9 cellular contexts compared by ENCODE assay signal in genomic region chr13:87671824-87672603, GRCh38. TPM values are rescaled to one million over a fixed set of nuclear protein-coding genes. Genes with fewer than 3 reads are reported as not detected.
DNase-seq lines count a peak whose midpoint lies in the region; ATAC-seq, FAIRE-seq and TF ChIP-seq lines count a peak whose summit lies in the region.
"Had no signal": no experiment of that assay in that cellular context is flagged by ENCODE, and none has a peak within 500 bp of the region (broad histone marks: within the 10 kb centered on the region; RNA-seq: fewer than 3 reads in every experiment).

No MANE protein-coding gene starts in this region.

- no peaks in the 10 kb centered on the region for H3K27me3 ChIP-seq in BLaER1 treated with 17β-estradiol and CSF1 and Interleukin-3, amounts not matched to agents 10 nM and 100 nM
- peaks cover 22% of the 10 kb centered on the region for H3K27me3 ChIP-seq in bronchial epithelial cell (ENCODE audit: control insufficient read depth, insufficient read depth, low read length)
- H3K27me3 ChIP-seq in thyroid gland: no peaks in the 10 kb centered on the region

- H3K4me2 ChIP-seq in BLaER1 treated with 17β-estradiol and CSF1 and Interleukin-3, amounts not matched to agents 10 nM and 100 nM: peak overlapping the region; percentile 17 to 68 (median 57); a peak in 20 of 22 replicates

- no peak for FAIRE-seq in bronchial epithelial cell (lab: Jason Lieb, UNC)
- FAIRE-seq in D721Med (lab: Jason Lieb, UNC): no peak
- FAIRE-seq: colon had no signal

- intact Hi-C loops in lower leg skin (cut with DNase I; ENCODE audit: low total_unique reads) (no loop called here), thyroid gland (cut with DNase I) (no loop called here)

- WGBS in lower leg skin, 2 donors: 0% methylated on average over 43 to 55 of the region's 81 CpGs
- WGBS in thyroid gland, 2 donors: 1 to 4% methylated on average over 10 to 53 of the region's 81 CpGs

- TF ChIP-seq POLR2A in lower leg skin (IDR thresholded peaks at IDR 0.05) (no peak), thyroid gland (IDR thresholded peaks at IDR 0.05) (no peak)

- H3K36me3 ChIP-seq in BLaER1 treated with 17β-estradiol and CSF1 and Interleukin-3, amounts not matched to agents 10 nM and 100 nM: no peaks in the 10 kb centered on the region
- H3K36me3 ChIP-seq in bronchial epithelial cell (ENCODE audit: control insufficient read depth, insufficient read depth, low read length): no peaks in the 10 kb centered on the region
- H3K36me3 ChIP-seq in thyroid gland: no peaks in the 10 kb centered on the region

- H3K9ac ChIP-seq in BLaER1 treated with 17β-estradiol and CSF1 and Interleukin-3, amounts not matched to agents 10 nM and 100 nM: no peak overlapping the region; a peak in 1 of 22 replicates

- peak overlapping the region; percentile 43 to 68 (median 54); a peak in 18 of 20 replicates for H3K4me3 ChIP-seq in BLaER1 treated with 17β-estradiol and CSF1 and Interleukin-3, amounts not matched to agents 10 nM and 100 nM
- H3K4me3 ChIP-seq in bronchial epithelial cell (ENCODE audit: low read depth, low read length): peak overlapping the region; percentile 37
- peak overlapping the region; percentile 16 for H3K4me3 ChIP-seq in lower leg skin (ENCODE audit: low read depth, poor library complexity, severe bottlenecking)
- peak overlapping the region; percentile 26 to 85 (median 53) for H3K4me3 ChIP-seq in thyroid gland (replicated peaks in 1 of 3)

- no peak for TF ChIP-seq RAD21 in Ishikawa (IDR thresholded peaks at IDR 0.05; ENCODE audit: low read depth)

- ATAC-seq in HG02642 (IDR thresholded peaks at IDR 0.05; ENCODE audit: poor library complexity, unreplicated experiment) (no peak), GM21717 (IDR thresholded peaks at IDR 0.05; ENCODE audit: unreplicated experiment) (no peak)

- no peak for TF ChIP-seq EP300 in Ishikawa (IDR thresholded peaks at IDR 0.05; ENCODE audit: borderline replicate concordance)

- no peaks in the 10 kb centered on the region; a peak in 1 of 20 replicates for H3K4me1 ChIP-seq in BLaER1 treated with 17β-estradiol and CSF1 and Interleukin-3, amounts not matched to agents 10 nM and 100 nM
- H3K4me1 ChIP-seq in thyroid gland: peaks cover under 1 to 28% of the 10 kb centered on the region in 2 donors

- no peak overlapping the region for H3K27ac ChIP-seq in BLaER1 treated with 17β-estradiol and CSF1 and Interleukin-3, amounts not matched to agents 10 nM and 100 nM
- H3K27ac ChIP-seq in thyroid gland: peak overlapping the region; percentile 53 to 88 (median 72)

- DNase-seq in bronchial epithelial cell (ENCODE audit: low read depth) (no peak), lower leg skin (ENCODE audit: low spot score in 2 of 2) (peak in 1 of 2 donors; percentile 82), thyroid gland (peak; percentile 38 to 54), D721Med (ENCODE audit: insufficient read length, low spot score) (no peak)

- peaks cover 24 to 52% (median 45%) of the 10 kb centered on the region in 11 experiments for H3K9me3 ChIP-seq in BLaER1 treated with 17β-estradiol and CSF1 and Interleukin-3, amounts not matched to agents 10 nM and 100 nM (replicated peaks in 1 of 11)
- H3K9me3 ChIP-seq in thyroid gland: no peaks in the 10 kb centered on the region

- no peaks in the 10 kb centered on the region for H4K20me1 ChIP-seq in BLaER1 treated with 17β-estradiol and CSF1 and Interleukin-3, amounts not matched to agents 10 nM and 100 nM

- TF ChIP-seq CTCF in bronchial epithelial cell (IDR thresholded peaks at IDR 0.05; ENCODE audit: insufficient read depth, low read length, severe bottlenecking) (no peak), lower leg skin (IDR thresholded peaks at IDR 0.05) (no peak), thyroid gland (IDR thresholded peaks at IDR 0.05) (no peak), D721Med (IDR thresholded peaks at IDR 0.05; ENCODE audit: insufficient read depth, missing control alignments) (no peak)

TF ChIP-seq in Ishikawa, 13 proteins besides CTCF, POLR2A, EP300 and RAD21:
- TF ChIP-seq CEBPB (IDR thresholded peaks at IDR 0.05) (no peak), TAF1 (IDR thresholded peaks at IDR 0.05; ENCODE audit: low read depth) (no peak), YY1 (IDR thresholded peaks at IDR 0.05; ENCODE audit: low read depth) (no peak), ZBTB7A (IDR thresholded peaks at IDR 0.05; ENCODE audit: low read depth) (no peak), REST (IDR thresholded peaks at IDR 0.05; ENCODE audit: low read depth) (no peak), EGR1 (IDR thresholded peaks at IDR 0.05) (peak; percentile 52; the same call in 1 of the 2 replicates), TEAD4 (IDR thresholded peaks at IDR 0.05) (no peak)

RNA-seq across cellular contexts. Expression of gene SLITRK5, which starts 0.8 kb away (rescaled TPM):
- total RNA-seq in bronchial epithelial cell (under 0.01 TPM in 2 replicates), lower leg skin (under 1 TPM; 0.11 to 0.44 (median 0.25) TPM), thyroid gland (1 to 10 TPM; 1.9 to 7.4 (median 4.0) TPM)

Comparison
In these comparisons a context has a peak if more than half of its experiments do, and no peak if none do; other contexts are left out.
1. H3K27ac ChIP-seq: peak in thyroid gland (3 of 3); none in BLaER1 treated with 17β-estradiol and CSF1 and Interleukin-3, amounts not matched to agents 10 nM and 100 nM (0 of 11).
2. DNase-seq: peak in thyroid gland (2 of 2); none in bronchial epithelial cell (single experiment) and D721Med (single experiment).
3. Peak in every context shown above with its lines, with median percentiles within 50 percentile points of each other: H3K4me3 ChIP-seq.